In the genomic region with DNA sequence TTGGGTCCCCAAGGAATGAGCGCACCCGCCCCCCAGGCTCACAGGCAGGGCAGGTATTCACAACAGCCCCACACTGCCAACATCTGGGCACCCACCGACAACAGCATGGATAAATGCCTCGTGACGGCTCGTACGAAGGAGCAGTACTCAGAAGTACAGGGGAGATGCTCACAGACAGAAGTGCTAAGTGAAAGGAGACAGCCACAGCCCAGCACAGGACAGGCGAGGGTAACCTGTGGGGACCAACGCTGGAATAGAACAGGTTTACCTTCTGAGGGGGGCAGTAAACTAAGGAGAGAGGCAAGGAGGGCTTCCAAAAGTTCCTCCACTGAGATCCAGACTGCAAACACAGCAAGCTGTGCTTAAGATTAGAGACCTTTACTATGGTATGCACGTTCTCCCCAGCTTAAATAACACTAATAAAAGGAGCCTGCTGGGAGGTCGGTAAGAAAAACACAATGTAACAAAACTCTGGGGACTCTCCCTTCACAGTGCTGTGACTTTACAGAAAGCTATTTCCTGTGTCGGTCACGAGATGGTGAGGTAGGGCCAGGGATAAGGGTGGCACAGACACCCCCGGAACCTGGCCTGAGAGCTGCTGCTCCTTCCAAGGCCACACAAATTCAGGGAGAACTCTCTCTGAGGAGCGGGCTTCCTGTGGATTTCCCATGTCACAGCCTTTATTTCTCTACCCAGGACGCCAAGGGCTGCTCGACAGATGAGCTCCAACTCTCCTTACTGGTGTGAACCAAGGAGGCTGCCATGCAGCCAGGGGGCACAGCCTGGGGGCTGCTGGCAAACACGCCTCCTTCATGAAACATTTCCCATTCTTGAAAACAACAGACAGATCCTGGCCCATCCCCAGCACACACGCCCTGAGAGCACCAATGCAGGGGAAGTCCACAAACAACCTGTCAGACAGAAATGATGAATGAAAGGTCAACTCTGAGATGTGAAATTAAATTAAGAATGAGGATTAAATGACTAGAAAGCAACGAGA, we compare ENCODE assay signal across 2 cellular contexts.
A peak's percentile ranks its signal among the peaks of the same experiment; 100 is the strongest.
TF ChIP-seq lines count a peak whose summit lies in the region.

No MANE protein-coding gene starts in this region.

TF ChIP-seq in HEK293, 187 proteins besides CTCF, POLR2A, EP300 and RAD21 (continued from another document):
- TF ChIP-seq, protein P1, sequence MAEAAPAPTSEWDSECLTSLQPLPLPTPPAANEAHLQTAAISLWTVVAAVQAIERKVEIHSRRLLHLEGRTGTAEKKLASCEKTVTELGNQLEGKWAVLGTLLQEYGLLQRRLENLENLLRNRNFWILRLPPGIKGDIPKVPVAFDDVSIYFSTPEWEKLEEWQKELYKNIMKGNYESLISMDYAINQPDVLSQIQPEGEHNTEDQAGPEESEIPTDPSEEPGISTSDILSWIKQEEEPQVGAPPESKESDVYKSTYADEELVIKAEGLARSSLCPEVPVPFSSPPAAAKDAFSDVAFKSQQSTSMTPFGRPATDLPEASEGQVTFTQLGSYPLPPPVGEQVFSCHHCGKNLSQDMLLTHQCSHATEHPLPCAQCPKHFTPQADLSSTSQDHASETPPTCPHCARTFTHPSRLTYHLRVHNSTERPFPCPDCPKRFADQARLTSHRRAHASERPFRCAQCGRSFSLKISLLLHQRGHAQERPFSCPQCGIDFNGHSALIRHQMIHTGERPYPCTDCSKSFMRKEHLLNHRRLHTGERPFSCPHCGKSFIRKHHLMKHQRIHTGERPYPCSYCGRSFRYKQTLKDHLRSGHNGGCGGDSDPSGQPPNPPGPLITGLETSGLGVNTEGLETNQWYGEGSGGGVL (tag by site-specific recombination; IDR thresholded peaks at IDR 0.05): no peak
- TF ChIP-seq HOXA7 (CRISPR knock-in tag; IDR thresholded peaks at IDR 0.05; ENCODE audit: borderline replicate concordance): no peak
- 0 out of 2 replicates have a peak, but pooled peaks have one; percentile 53 for TF ChIP-seq MYNN (tag by site-specific recombination; IDR thresholded peaks at IDR 0.05; ENCODE audit: borderline replicate concordance)
- no peak for TF ChIP-seq ZNF747 (tag by site-specific recombination; IDR thresholded peaks at IDR 0.05)
- peak; percentile 77 for TF ChIP-seq ZIC2 (tag by site-specific recombination; IDR thresholded peaks at IDR 0.05)
- TF ChIP-seq ZXDB (tag by site-specific recombination; IDR thresholded peaks at IDR 0.05): no peak
- TF ChIP-seq, protein P2, sequence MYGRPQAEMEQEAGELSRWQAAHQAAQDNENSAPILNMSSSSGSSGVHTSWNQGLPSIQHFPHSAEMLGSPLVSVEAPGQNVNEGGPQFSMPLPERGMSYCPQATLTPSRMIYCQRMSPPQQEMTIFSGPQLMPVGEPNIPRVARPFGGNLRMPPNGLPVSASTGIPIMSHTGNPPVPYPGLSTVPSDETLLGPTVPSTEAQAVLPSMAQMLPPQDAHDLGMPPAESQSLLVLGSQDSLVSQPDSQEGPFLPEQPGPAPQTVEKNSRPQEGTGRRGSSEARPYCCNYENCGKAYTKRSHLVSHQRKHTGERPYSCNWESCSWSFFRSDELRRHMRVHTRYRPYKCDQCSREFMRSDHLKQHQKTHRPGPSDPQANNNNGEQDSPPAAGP (tag by site-specific recombination; IDR thresholded peaks at IDR 0.05): peak; percentile 56; the same call in 1 of the 2 replicates
- TF ChIP-seq RBAK (tag by site-specific recombination; IDR thresholded peaks at IDR 0.05): no peak
- TF ChIP-seq, protein P3, sequence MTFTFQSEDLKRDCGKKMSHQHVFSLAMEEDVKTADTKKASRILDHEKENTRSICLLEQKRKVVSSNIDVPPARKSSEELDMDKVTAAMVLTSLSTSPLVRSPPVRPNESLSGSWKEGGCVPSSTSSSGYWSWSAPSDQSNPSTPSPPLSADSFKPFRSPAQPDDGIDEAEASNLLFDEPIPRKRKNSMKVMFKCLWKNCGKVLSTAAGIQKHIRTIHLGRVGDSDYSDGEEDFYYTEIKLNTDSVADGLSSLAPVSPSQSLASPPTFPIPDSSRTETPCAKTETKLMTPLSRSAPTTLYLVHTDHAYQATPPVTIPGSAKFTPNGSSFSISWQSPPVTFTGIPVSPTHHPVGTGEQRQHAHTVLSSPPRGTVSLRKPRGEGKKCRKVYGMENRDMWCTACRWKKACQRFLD (tag by site-specific recombination; IDR thresholded peaks at IDR 0.05): no peak
- no peak for TF ChIP-seq ZNF776 (tag by site-specific recombination; IDR thresholded peaks at IDR 0.05; ENCODE audit: borderline replicate concordance)
- TF ChIP-seq ZNF404 (tag by site-specific recombination; IDR thresholded peaks at IDR 0.05): no peak
- no peak for TF ChIP-seq OSR2 (tag by site-specific recombination; IDR thresholded peaks at IDR 0.05)
- TF ChIP-seq ZNF785 (tag by site-specific recombination; IDR thresholded peaks at IDR 0.05): no peak
- TF ChIP-seq KLF8 (tag by site-specific recombination; IDR thresholded peaks at IDR 0.05): no peak
- TF ChIP-seq ZNF701 (tag by site-specific recombination; IDR thresholded peaks at IDR 0.05): no peak
- TF ChIP-seq WT1 (tag by site-specific recombination; IDR thresholded peaks at IDR 0.05): no peak
- peak; percentile 80; the same call in 1 of the 2 replicates for TF ChIP-seq ZNF423 (tag by site-specific recombination; IDR thresholded peaks at IDR 0.05)
- no peak for TF ChIP-seq MZF1 (tag by site-specific recombination; IDR thresholded peaks at IDR 0.05; ENCODE audit: borderline replicate concordance)
- TF ChIP-seq ZBTB8A (tag by site-specific recombination; IDR thresholded peaks at IDR 0.05): no peak
- TF ChIP-seq ZNF16 (tag by site-specific recombination; IDR thresholded peaks at IDR 0.05; ENCODE audit: low read depth): no peak
- peak; percentile 17; the same call in 1 of the 2 replicates for TF ChIP-seq FEZF1 (tag by site-specific recombination; IDR thresholded peaks at IDR 0.05)

TF ChIP-seq in SK-N-SH treated with all-trans-retinoic acid at 6 μM for 48 hours, 23 proteins besides CTCF, POLR2A, EP300 and RAD21 (continued from another document):
- TF ChIP-seq ESRRG (CRISPR knock-in tag; IDR thresholded peaks at IDR 0.05) (no peak), CSDC2 (CRISPR knock-in tag; IDR thresholded peaks at IDR 0.05) (no peak), TCF4 (CRISPR knock-in tag; IDR thresholded peaks at IDR 0.05; ENCODE audit: borderline replicate concordance) (no peak), ZNF565 (CRISPR knock-in tag; conservative IDR thresholded peaks at IDR 0.05; ENCODE audit: low read depth) (no peak)
